In genomic region chr19:47600246-47601179, GRCh38 we compare ENCODE assay signal across 1 cellular context.
TF ChIP-seq lines count a peak whose summit lies in the region.

No MANE protein-coding gene starts in this region.

TF ChIP-seq in HepG2, 621 proteins besides CTCF, POLR2A, EP300 and RAD21 (continued from another document and continues in another):
- TF ChIP-seq, protein P1, sequence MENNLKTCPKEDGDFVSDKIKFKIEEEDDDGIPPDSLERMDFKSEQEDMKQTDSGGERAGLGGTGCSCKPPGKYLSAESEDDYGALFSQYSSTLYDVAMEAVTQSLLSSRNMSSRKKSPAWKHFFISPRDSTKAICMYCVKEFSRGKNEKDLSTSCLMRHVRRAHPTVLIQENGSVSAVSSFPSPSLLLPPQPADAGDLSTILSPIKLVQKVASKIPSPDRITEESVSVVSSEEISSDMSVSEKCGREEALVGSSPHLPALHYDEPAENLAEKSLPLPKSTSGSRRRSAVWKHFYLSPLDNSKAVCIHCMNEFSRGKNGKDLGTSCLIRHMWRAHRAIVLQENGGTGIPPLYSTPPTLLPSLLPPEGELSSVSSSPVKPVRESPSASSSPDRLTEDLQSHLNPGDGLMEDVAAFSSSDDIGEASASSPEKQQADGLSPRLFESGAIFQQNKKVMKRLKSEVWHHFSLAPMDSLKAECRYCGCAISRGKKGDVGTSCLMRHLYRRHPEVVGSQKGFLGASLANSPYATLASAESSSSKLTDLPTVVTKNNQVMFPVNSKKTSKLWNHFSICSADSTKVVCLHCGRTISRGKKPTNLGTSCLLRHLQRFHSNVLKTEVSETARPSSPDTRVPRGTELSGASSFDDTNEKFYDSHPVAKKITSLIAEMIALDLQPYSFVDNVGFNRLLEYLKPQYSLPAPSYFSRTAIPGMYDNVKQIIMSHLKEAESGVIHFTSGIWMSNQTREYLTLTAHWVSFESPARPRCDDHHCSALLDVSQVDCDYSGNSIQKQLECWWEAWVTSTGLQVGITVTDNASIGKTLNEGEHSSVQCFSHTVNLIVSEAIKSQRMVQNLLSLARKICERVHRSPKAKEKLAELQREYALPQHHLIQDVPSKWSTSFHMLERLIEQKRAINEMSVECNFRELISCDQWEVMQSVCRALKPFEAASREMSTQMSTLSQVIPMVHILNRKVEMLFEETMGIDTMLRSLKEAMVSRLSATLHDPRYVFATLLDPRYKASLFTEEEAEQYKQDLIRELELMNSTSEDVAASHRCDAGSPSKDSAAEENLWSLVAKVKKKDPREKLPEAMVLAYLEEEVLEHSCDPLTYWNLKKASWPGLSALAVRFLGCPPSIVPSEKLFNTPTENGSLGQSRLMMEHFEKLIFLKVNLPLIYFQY (CRISPR knock-in tag; IDR thresholded peaks at IDR 0.05; ENCODE audit: borderline replicate concordance): peak; percentile 71; the same call in 1 of the 2 replicates
- no peak for TF ChIP-seq TMF1 (CRISPR knock-in tag; IDR thresholded peaks at IDR 0.05; ENCODE audit: low read depth)
- TF ChIP-seq ZNF776 (CRISPR knock-in tag; IDR thresholded peaks at IDR 0.05): no peak; the same call in 1 of the 2 replicates
- no peak for TF ChIP-seq KDM6A (CRISPR knock-in tag; IDR thresholded peaks at IDR 0.05; ENCODE audit: low read depth)
- TF ChIP-seq KLF13 (CRISPR knock-in tag; IDR thresholded peaks at IDR 0.05): no peak
- peak; percentile 80; the same call in 1 of the 2 replicates for TF ChIP-seq KAT7 (CRISPR knock-in tag; IDR thresholded peaks at IDR 0.05; ENCODE audit: borderline replicate concordance)
- TF ChIP-seq, protein P2, sequence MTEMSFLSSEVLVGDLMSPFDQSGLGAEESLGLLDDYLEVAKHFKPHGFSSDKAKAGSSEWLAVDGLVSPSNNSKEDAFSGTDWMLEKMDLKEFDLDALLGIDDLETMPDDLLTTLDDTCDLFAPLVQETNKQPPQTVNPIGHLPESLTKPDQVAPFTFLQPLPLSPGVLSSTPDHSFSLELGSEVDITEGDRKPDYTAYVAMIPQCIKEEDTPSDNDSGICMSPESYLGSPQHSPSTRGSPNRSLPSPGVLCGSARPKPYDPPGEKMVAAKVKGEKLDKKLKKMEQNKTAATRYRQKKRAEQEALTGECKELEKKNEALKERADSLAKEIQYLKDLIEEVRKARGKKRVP (CRISPR knock-in tag; IDR thresholded peaks at IDR 0.05): peak in 1 of 2 experiments; percentile 55; a peak in 2 of 4 replicates
- TF ChIP-seq TGIF2 (CRISPR knock-in tag; IDR thresholded peaks at IDR 0.05): peak; percentile 27; the same call in 1 of the 2 replicates
- TF ChIP-seq ZNF441 (CRISPR knock-in tag; IDR thresholded peaks at IDR 0.05; ENCODE audit: borderline replicate concordance): no peak; the same call in 1 of the 2 replicates
- TF ChIP-seq SSRP1 (CRISPR knock-in tag; IDR thresholded peaks at IDR 0.05): no peak
- TF ChIP-seq ZFP91 (CRISPR knock-in tag; IDR thresholded peaks at IDR 0.05; ENCODE audit: borderline replicate concordance): peak; percentile 82; the same call in 1 of the 2 replicates
- peak; percentile 6; the same call in 1 of the 2 replicates for TF ChIP-seq FOSL2 (CRISPR knock-in tag; IDR thresholded peaks at IDR 0.05)
- peak; percentile 51; the same call in 1 of the 2 replicates for TF ChIP-seq BHLHE40 (IDR thresholded peaks at IDR 0.05; ENCODE audit: low read length)
- TF ChIP-seq FOXO1 (CRISPR knock-in tag; IDR thresholded peaks at IDR 0.05): no peak
- peak; percentile 79 for TF ChIP-seq ZMAT3 (CRISPR knock-in tag; conservative IDR thresholded peaks at IDR 0.05)
- TF ChIP-seq, protein P3, sequence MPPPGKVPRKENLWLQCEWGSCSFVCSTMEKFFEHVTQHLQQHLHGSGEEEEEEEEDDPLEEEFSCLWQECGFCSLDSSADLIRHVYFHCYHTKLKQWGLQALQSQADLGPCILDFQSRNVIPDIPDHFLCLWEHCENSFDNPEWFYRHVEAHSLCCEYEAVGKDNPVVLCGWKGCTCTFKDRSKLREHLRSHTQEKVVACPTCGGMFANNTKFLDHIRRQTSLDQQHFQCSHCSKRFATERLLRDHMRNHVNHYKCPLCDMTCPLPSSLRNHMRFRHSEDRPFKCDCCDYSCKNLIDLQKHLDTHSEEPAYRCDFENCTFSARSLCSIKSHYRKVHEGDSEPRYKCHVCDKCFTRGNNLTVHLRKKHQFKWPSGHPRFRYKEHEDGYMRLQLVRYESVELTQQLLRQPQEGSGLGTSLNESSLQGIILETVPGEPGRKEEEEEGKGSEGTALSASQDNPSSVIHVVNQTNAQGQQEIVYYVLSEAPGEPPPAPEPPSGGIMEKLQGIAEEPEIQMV (CRISPR knock-in tag; IDR thresholded peaks at IDR 0.05; ENCODE audit: low read depth): peak; percentile 98
- TF ChIP-seq, protein P4, sequence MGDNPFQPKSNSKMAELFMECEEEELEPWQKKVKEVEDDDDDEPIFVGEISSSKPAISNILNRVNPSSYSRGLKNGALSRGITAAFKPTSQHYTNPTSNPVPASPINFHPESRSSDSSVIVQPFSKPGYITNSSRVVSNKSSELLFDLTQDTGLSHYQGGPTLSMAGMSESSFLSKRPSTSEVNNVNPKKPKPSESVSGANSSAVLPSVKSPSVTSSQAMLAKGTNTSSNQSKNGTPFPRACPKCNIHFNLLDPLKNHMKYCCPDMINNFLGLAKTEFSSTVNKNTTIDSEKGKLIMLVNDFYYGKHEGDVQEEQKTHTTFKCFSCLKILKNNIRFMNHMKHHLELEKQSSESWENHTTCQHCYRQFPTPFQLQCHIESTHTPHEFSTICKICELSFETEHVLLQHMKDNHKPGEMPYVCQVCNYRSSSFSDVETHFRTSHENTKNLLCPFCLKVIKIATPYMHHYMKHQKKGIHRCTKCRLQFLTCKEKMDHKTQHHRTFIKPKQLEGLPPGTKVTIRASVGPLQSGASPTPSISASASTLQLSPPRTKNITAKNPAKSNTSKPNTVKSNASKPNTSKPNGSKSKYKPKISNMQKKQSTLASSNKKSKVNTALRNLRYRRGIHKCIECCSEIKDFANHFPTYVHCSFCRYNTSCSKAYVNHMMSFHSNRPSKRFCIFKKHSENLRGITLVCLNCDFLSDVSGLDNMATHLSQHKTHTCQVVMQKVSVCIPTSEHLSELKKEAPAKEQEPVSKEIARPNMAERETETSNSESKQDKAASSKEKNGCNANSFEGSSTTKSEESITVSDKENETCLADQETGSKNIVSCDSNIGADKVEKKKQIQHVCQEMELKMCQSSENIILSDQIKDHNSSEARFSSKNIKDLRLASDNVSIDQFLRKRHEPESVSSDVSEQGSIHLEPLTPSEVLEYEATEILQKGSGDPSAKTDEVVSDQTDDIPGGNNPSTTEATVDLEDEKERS (CRISPR knock-in tag; IDR thresholded peaks at IDR 0.05): no peak
- TF ChIP-seq ZNF24 (IDR thresholded peaks at IDR 0.05): no peak
- no peak for TF ChIP-seq SIX4 (CRISPR knock-in tag; IDR thresholded peaks at IDR 0.05)
- TF ChIP-seq CBFB (CRISPR knock-in tag; IDR thresholded peaks at IDR 0.05): no peak; the same call in 1 of the 2 replicates
- TF ChIP-seq HDAC1 (CRISPR knock-in tag; IDR thresholded peaks at IDR 0.05): peak; percentile 77
- TF ChIP-seq MED8 (CRISPR knock-in tag; IDR thresholded peaks at IDR 0.05; ENCODE audit: insufficient replicate concordance): peak; percentile 48
- peak; percentile 40; the same call in 1 of the 2 replicates for TF ChIP-seq ELF1 (CRISPR knock-in tag; IDR thresholded peaks at IDR 0.05)
- TF ChIP-seq ZFX (CRISPR knock-in tag; IDR thresholded peaks at IDR 0.05; ENCODE audit: low read depth): peak; percentile 81
- TF ChIP-seq SOX6 (IDR thresholded peaks at IDR 0.05): no peak
- peak; percentile 62 for TF ChIP-seq SOX6 (CRISPR knock-in tag; IDR thresholded peaks at IDR 0.05)
- 0 out of 2 replicates have a peak, but pooled peaks have one; percentile 51 for TF ChIP-seq MXD3 (CRISPR knock-in tag; IDR thresholded peaks at IDR 0.05)
- no peak for TF ChIP-seq RBAK (CRISPR knock-in tag; IDR thresholded peaks at IDR 0.05)
- TF ChIP-seq, protein P5, sequence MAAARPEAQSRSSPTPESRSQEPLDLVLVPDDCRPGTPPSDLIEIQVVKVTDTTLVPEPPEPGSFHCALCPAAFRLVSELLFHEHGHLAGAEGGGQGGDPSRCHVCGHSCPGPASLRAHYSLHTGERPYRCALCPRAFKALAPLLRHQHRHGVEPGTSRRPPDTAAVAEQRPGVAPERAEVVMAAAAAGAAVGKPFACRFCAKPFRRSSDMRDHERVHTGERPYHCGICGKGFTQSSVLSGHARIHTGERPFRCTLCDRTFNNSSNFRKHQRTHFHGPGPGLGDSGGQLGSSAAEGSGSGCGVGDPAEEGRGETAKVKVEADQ (CRISPR knock-in tag; IDR thresholded peaks at IDR 0.05; ENCODE audit: borderline replicate concordance): peak; percentile 21; the same call in 1 of the 2 replicates
- TF ChIP-seq SPEN (CRISPR knock-in tag; IDR thresholded peaks at IDR 0.05; ENCODE audit: low read depth): peak; percentile 75
- peak; percentile 16; the same call in 1 of the 2 replicates for TF ChIP-seq PRDM15 (CRISPR knock-in tag; IDR thresholded peaks at IDR 0.05)
- peak; percentile 70; the same call in 1 of the 2 replicates for TF ChIP-seq ATF2 (CRISPR knock-in tag; IDR thresholded peaks at IDR 0.05)
- no peak for TF ChIP-seq CBX1 (IDR thresholded peaks at IDR 0.05; ENCODE audit: low read depth)
- TF ChIP-seq, protein P6, sequence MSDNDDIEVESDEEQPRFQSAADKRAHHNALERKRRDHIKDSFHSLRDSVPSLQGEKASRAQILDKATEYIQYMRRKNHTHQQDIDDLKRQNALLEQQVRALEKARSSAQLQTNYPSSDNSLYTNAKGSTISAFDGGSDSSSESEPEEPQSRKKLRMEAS (IDR thresholded peaks at IDR 0.05): peak; percentile 33; the same call in 1 of the 2 replicates
- TF ChIP-seq POGK (CRISPR knock-in tag; conservative IDR thresholded peaks at IDR 0.05): peak; percentile 76
- TF ChIP-seq GABPA (IDR thresholded peaks at IDR 0.05; ENCODE audit: low read depth, low read length): no peak
- no peak for TF ChIP-seq GABPA (CRISPR knock-in tag; IDR thresholded peaks at IDR 0.05; ENCODE audit: low read depth)
- 0 out of 2 replicates have a peak, but pooled peaks have one; percentile 53 for TF ChIP-seq NR2C2 (CRISPR knock-in tag; IDR thresholded peaks at IDR 0.05; ENCODE audit: borderline replicate concordance)
